In genomic region chr4:100061835-100062234, GRCh38 we compare ENCODE assay signal across 15 cellular contexts.
"Had no signal": no experiment of that assay in that cellular context is flagged by ENCODE, and none has a peak within 500 bp of the region (broad histone marks: within the 10 kb centered on the region; RNA-seq: fewer than 3 reads in every experiment).

No MANE protein-coding gene starts in this region.

- H3K36me3 Mint-ChIP-seq: activated naive CD8-positive, alpha-beta T cell treated with anti-CD3 and anti-CD28 coated beads for 36 hours; natural killer cell treated with Interleukin-12 subunit alpha and Interleukin-12 subunit beta and Interleukin-15 and Interleukin-18, amount 100 ng/mL, for 72 hours had no signal

- H3K27me3 ChIP-seq: right atrium auricular region, vagina had no signal

- H3K9me3 ChIP-seq: right atrium auricular region, tibial artery, vagina had no signal

- H3K4me3 ChIP-seq: right atrium auricular region, skin epidermis, tibial artery, vagina had no signal

- H3K36me3 ChIP-seq: right atrium auricular region, tibial artery, vagina had no signal

- ATAC-seq: natural killer cell treated with Interleukin-12 subunit alpha and Interleukin-12 subunit beta and Interleukin-15 and Interleukin-18, amount 100 ng/mL, for 72 hours had no signal

- H3K4me1 Mint-ChIP-seq: activated CD4-positive, alpha-beta T cell treated with anti-CD3 and anti-CD28 coated beads, Interleukin-2, amount 10 ng/mL, durations not matched to agents 7 days and 5 days; activated naive CD8-positive, alpha-beta T cell treated with anti-CD3 and anti-CD28 coated beads for 36 hours had no signal

- H3K27ac Mint-ChIP-seq: activated CD4-positive, alpha-beta T cell treated with anti-CD3 and anti-CD28 coated beads, Interleukin-2, amount 10 ng/mL, durations not matched to agents 7 days and 5 days; activated naive CD8-positive, alpha-beta T cell treated with anti-CD3 and anti-CD28 coated beads for 36 hours; activated T-helper 1 cell treated with anti-CD3 and anti-CD28 coated beads, Interleukin-12 subunit alpha, Interleukin-12 subunit beta, Interleukin-2, Interleukin-4 antibody, amounts not matched to agents 30 ng/mL and 10 ng/mL and 1 ng/mL, durations not matched to agents 14 hours and 24 hours and 36 hours had no signal

- DNase-seq: activated CD4-positive, alpha-beta T cell treated with anti-CD3 and anti-CD28 coated beads, Interleukin-2, amount 10 ng/mL, durations not matched to agents 7 days and 5 days; activated naive CD8-positive, alpha-beta T cell treated with anti-CD3 and anti-CD28 coated beads for 36 hours; anterior cingulate cortex; glutamatergic neuron; hypothalamus; mesendoderm; nucleus accumbens; stimulated activated CD4-positive, alpha-beta T cell treated with anti-CD3 and anti-CD28 coated beads, Interleukin-4, amount 100 ng/mL, for 24 hours; stimulated activated naive CD4-positive, alpha-beta T cell; tibial artery had no signal

- H3K9me3 Mint-ChIP-seq: activated CD4-positive, alpha-beta T cell treated with anti-CD3 and anti-CD28 coated beads, Interleukin-2, amount 10 ng/mL, durations not matched to agents 7 days and 5 days; activated naive CD8-positive, alpha-beta T cell treated with anti-CD3 and anti-CD28 coated beads for 36 hours; activated T-helper 1 cell treated with anti-CD3 and anti-CD28 coated beads, Interleukin-12 subunit alpha, Interleukin-12 subunit beta, Interleukin-2, Interleukin-4 antibody, amounts not matched to agents 30 ng/mL and 10 ng/mL and 1 ng/mL, durations not matched to agents 14 hours and 24 hours and 36 hours; natural killer cell treated with Interleukin-12 subunit alpha and Interleukin-12 subunit beta and Interleukin-15 and Interleukin-18, amount 100 ng/mL, for 72 hours had no signal

- H3K4me1 ChIP-seq: right atrium auricular region, tibial artery, vagina had no signal

- H3K27ac ChIP-seq: right atrium auricular region, skin epidermis, tibial artery, vagina had no signal

- H3K4me3 Mint-ChIP-seq: activated CD4-positive, alpha-beta T cell treated with anti-CD3 and anti-CD28 coated beads, Interleukin-2, amount 10 ng/mL, durations not matched to agents 7 days and 5 days; activated naive CD8-positive, alpha-beta T cell treated with anti-CD3 and anti-CD28 coated beads for 36 hours; activated T-helper 1 cell treated with anti-CD3 and anti-CD28 coated beads, Interleukin-12 subunit alpha, Interleukin-12 subunit beta, Interleukin-2, Interleukin-4 antibody, amounts not matched to agents 30 ng/mL and 10 ng/mL and 1 ng/mL, durations not matched to agents 14 hours and 24 hours and 36 hours; natural killer cell treated with Interleukin-12 subunit alpha and Interleukin-12 subunit beta and Interleukin-15 and Interleukin-18, amount 100 ng/mL, for 72 hours had no signal
